ENCODE assay signal across 9 cellular contexts in the genomic region with DNA sequence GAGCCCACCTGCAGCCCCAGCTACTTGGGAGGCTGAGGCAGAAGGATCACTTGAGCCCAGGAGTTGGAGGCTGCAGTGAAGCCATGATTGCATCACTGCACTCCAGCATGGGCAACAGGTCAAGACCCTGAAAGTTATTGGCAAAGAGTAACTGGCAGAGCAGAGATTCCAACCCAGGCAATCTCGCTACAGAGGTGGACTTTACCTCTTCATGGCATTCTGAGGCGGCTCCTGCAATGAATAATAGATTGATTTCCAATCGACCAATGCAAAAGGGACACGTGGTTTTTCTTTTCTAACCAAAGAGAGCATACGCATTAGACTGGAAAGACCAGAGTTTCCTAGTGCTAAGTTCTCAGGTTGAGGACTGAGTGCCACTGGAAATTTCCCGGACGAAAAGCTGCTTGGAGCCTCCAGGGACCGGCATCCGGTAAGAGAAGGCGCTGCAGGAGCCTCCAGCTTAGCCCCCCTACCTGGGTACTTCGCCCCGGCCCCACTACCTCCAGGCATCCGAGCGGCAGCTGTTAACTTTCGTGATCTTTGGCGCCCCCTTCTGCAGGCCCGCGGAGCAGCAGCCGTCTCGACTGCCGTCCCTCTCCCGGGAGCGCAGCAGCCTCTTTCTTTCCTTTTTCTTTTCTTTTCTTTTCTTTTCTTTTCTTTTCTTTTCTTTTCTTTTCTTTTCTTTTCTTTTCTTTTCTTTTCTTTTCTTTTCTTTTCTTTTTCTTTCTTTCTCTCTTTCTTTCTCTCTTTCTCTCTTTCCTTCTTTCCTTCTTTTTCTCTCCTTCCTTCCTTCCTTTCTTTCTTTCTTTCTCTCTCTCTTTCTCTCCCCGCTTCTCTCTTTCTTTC. TPM values are rescaled to one million over a fixed set of nuclear protein-coding genes. Genes with fewer than 3 reads are reported as not detected.
DNase-seq lines count a peak whose midpoint lies in the region; ATAC-seq and TF ChIP-seq lines count a peak whose summit lies in the region.
"Had no signal": no experiment of that assay in that cellular context is flagged by ENCODE, and none has a peak within 500 bp of the region (broad histone marks: within the 10 kb centered on the region; RNA-seq: fewer than 3 reads in every experiment).

No MANE protein-coding gene starts in this region.

- DNase-seq in Calu3 (peak; percentile 73), RWPE1 (ENCODE audit: low spot score) (no peak), Right ventricle myocardium inferior (ENCODE audit: missing footprints) (peak; percentile 88), ureter (ENCODE audit: low spot score) (peak; percentile 81)
- DNase-seq in Jurkat, Clone E6-1 (ENCODE audit: low read depth, low spot score): peak; percentile 44
- peak; percentile 86 for DNase-seq in activated naive CD4-positive, alpha-beta T cell treated with Interleukin-2 at 50 U/mL for 16 hours

- no peaks in the 10 kb centered on the region for H3K9me3 ChIP-seq in parathyroid adenoma (ENCODE audit: control insufficient read depth, low read length)

- peak overlapping the region; percentile 27 for H3K4me3 ChIP-seq in Jurkat, Clone E6-1 (ENCODE audit: low read length)
- H3K4me3 ChIP-seq in parathyroid adenoma (ENCODE audit: low read depth, low read length): no peak overlapping the region

- POLR2A ChIA-PET in RWPE1 (lab: Yijun Ruan, JAX; ENCODE audit: low non-redundant PET): no interaction called here

- H3K27ac ChIP-seq in RWPE1 (no peak overlapping the region), parathyroid adenoma (no peak overlapping the region)

- H3K36me3 Mint-ChIP-seq in Calu3 (ENCODE audit: insufficient read depth, unreplicated experiment): peaks cover 26% of the 10 kb centered on the region
- H3K36me3 Mint-ChIP-seq: activated naive CD8-positive, alpha-beta T cell had no signal

- no peak overlapping the region for H3K9ac ChIP-seq in parathyroid adenoma

- H3K4me3 Mint-ChIP-seq in Calu3 (ENCODE audit: low read depth, unreplicated experiment): peak overlapping the region; percentile 33
- H3K4me3 Mint-ChIP-seq: activated naive CD8-positive, alpha-beta T cell had no signal

- no TSS peak for BruUV-seq in Calu3 (replicated peaks; lab: Mats Ljungman, UMichigan)

- intact Hi-C loops in Calu3 (cut with micrococcal nuclease; ENCODE audit: unreplicated experiment): loop anchor here (5.0 kb wide), 1 partner anchor 81 kb away; no protein-coding TSS in a partner anchor
- intact Hi-C loops in Right ventricle myocardium inferior (cut with DNase I): loop anchor here (5.0 kb wide), 1 partner anchor 219 kb away; no protein-coding TSS in a partner anchor

- H3K27ac Mint-ChIP-seq in Calu3 (ENCODE audit: unreplicated experiment): no peak overlapping the region
- H3K27ac Mint-ChIP-seq: activated naive CD8-positive, alpha-beta T cell had no signal

- peaks cover 13% of the 10 kb centered on the region for H3K4me1 Mint-ChIP-seq in Calu3 (ENCODE audit: low read depth, unreplicated experiment)

- H3K27me3 Mint-ChIP-seq in Calu3 (ENCODE audit: unreplicated experiment): no peaks in the 10 kb centered on the region
- H3K27me3 Mint-ChIP-seq: activated naive CD8-positive, alpha-beta T cell had no signal

- TF ChIP-seq CTCF in Calu3 (IDR thresholded peaks at IDR 0.05; ENCODE audit: unreplicated experiment) (peak; percentile 78), RWPE1 (conservative IDR thresholded peaks at IDR 0.05; ENCODE audit: low read depth) (peak; percentile 98), parathyroid adenoma (IDR thresholded peaks at IDR 0.05) (peak; percentile 88)

- no peaks in the 10 kb centered on the region for H3K79me2 ChIP-seq in parathyroid adenoma

- CTCF ChIA-PET in Calu3 (lab: Charles Lee): interaction anchor here (0.7 to 0.8 kb wide), 2 partner anchors 87 to 90 kb away, joined by 3 to 4 read pairs; no protein-coding TSS in a partner anchor
- CTCF ChIA-PET in RWPE1 (lab: Yijun Ruan, JAX): interaction anchor here (0.5 to 1.6 kb wide), 13 partner anchors 8 to 289 kb away, joined by 3 to 6 read pairs (median 4); a partner anchor contains a TSS

- ATAC-seq in Right ventricle myocardium inferior (no peak), GM19023 (IDR thresholded peaks at IDR 0.05; ENCODE audit: unreplicated experiment) (no peak)

- H3K9me3 Mint-ChIP-seq in Calu3 (ENCODE audit: low read depth, unreplicated experiment): no peaks in the 10 kb centered on the region

- no peaks in the 10 kb centered on the region for H3K36me3 ChIP-seq in parathyroid adenoma (ENCODE audit: control insufficient read depth, insufficient read depth, low read length)

- peak overlapping the region; percentile 40 for H2AFZ ChIP-seq in parathyroid adenoma

- H3K4me1 ChIP-seq in parathyroid adenoma: peaks cover 3% of the 10 kb centered on the region

- peak overlapping the region; percentile 44 for H3K4me2 ChIP-seq in parathyroid adenoma (ENCODE audit: low read length)

- no peaks in the 10 kb centered on the region for H3K27me3 ChIP-seq in parathyroid adenoma (ENCODE audit: control insufficient read depth, insufficient read depth, low read length)

RNA-seq across cellular contexts. Expression of a gene that starts 4.1 kb away (rescaled TPM):
- total RNA-seq in Calu3 (2022) (1.2 TPM in 2 replicates), Right ventricle myocardium inferior (2.1 TPM), ureter (1.5 TPM)
- polyA plus RNA-seq in Jurkat, Clone E6-1 (2012; ENCODE audit: insufficient read depth, insufficient read length): 2.1 TPM

RNA-seq across cellular contexts. Expression of a gene that starts 11.4 kb away (rescaled TPM):
- 5.6 and 5.9 TPM in 2 replicates for total RNA-seq in Calu3 (2022)
- 15.5 TPM for polyA plus RNA-seq in Jurkat, Clone E6-1 (2012; ENCODE audit: insufficient read depth, insufficient read length)
- total RNA-seq in Right ventricle myocardium inferior: 10.6 TPM
- 8.7 TPM for total RNA-seq in ureter

RNA-seq across cellular contexts. Expression of a gene that starts 11.7 kb away (rescaled TPM):
- total RNA-seq in Calu3 (2022): 50.5 and 50.8 TPM in 2 replicates
- polyA plus RNA-seq in Jurkat, Clone E6-1 (2012; ENCODE audit: insufficient read depth, insufficient read length): 94.9 TPM
- 29.3 TPM for total RNA-seq in Right ventricle myocardium inferior
- 47.4 TPM for total RNA-seq in ureter

RNA-seq across cellular contexts. Expression of a gene that starts 17.9 kb away (rescaled TPM):
- total RNA-seq in Calu3 (2022) (43.6 and 56.6 TPM in 2 replicates), Right ventricle myocardium inferior (99.4 TPM), ureter (108 TPM)
- polyA plus RNA-seq in Jurkat, Clone E6-1 (2012; ENCODE audit: insufficient read depth, insufficient read length): 205 TPM

RNA-seq across cellular contexts. Expression of a gene that starts 27.7 kb away (rescaled TPM):
- total RNA-seq in Calu3 (2022) (17.4 and 17.5 TPM in 2 replicates), Right ventricle myocardium inferior (7.1 TPM), ureter (35.5 TPM)
- polyA plus RNA-seq in Jurkat, Clone E6-1 (2012; ENCODE audit: insufficient read depth, insufficient read length): 21.9 TPM
